Comparison of ENCODE assay signal across 37 cellular contexts in the genomic region with DNA sequence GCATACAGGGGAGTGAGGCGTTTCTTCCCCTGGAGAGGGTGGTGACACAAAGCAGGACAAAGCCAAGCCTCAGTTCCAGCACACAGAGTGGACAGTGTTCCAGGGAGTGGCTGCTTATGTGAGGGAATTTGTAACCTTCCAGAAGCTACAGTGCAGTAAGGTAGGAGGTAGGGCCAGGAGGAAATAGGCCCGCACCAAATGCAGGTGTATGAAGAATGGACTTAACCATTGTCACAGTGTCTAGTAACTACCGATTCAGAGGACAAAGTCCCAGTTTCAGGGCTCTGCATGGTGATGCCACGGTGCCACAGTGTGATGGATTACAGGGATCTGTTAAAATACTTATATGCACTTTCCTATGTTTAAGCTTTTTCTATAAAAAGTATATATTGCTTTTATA.
"Had no signal": no experiment of that assay in that cellular context is flagged by ENCODE, and none has a peak within 500 bp of the region (broad histone marks: within the 10 kb centered on the region; RNA-seq: fewer than 3 reads in every experiment).

No MANE protein-coding gene starts in this region.

- H3K27me3 Mint-ChIP-seq: activated B cell treated with CpG ODN at 0.5 μM for 24 hours; activated CD4-positive, alpha-beta memory T cell treated with anti-CD3 and anti-CD28 coated beads for 36 hours; activated CD4-positive, alpha-beta T cell treated with anti-CD3 and anti-CD28 coated beads, Interleukin-2, amount 10 ng/mL, durations not matched to agents 24 days and 14 days; activated CD8-positive, alpha-beta T cell treated with anti-CD3 and anti-CD28 coated beads for 36 hours; activated naive CD8-positive, alpha-beta T cell treated with anti-CD3 and anti-CD28 coated beads for 36 hours; activated T-helper 17 cell treated with anti-CD3 and anti-CD28 coated beads, Interleukin-2, amount 50 U/mL, for 72 hours had no signal

- H3K4me3 ChIP-seq: adrenal gland, body of pancreas, breast epithelium had no signal

- H3K9me3 Mint-ChIP-seq: activated B cell treated with CpG ODN at 0.5 μM for 24 hours; activated CD4-positive, alpha-beta memory T cell treated with anti-CD3 and anti-CD28 coated beads for 36 hours; activated CD4-positive, alpha-beta T cell treated with anti-CD3 and anti-CD28 coated beads, Interleukin-2, amount 10 ng/mL, durations not matched to agents 24 days and 14 days; activated CD8-positive, alpha-beta T cell treated with anti-CD3 and anti-CD28 coated beads for 36 hours; activated naive CD4-positive, alpha-beta T cell treated with anti-CD3 and anti-CD28 coated beads for 36 hours; activated naive CD4-positive, alpha-beta T cell treated with anti-CD3 and anti-CD28 coated beads, Interleukin-2, amount 50 U/mL, for 72 hours; activated naive CD8-positive, alpha-beta T cell treated with anti-CD3 and anti-CD28 coated beads for 36 hours; activated T-cell treated with anti-CD3 and anti-CD28 coated beads, Interleukin-2, amount 50 U/mL, for 4 hours; activated T-cell treated with anti-CD3 and anti-CD28 coated beads, Interleukin-2, amount 50 U/mL, for 72 hours; activated T-helper 1 cell treated with anti-CD3 and anti-CD28 coated beads, Interleukin-12 subunit alpha, Interleukin-12 subunit beta, Interleukin-2, Interleukin-4 antibody, amounts not matched to agents 30 ng/mL and 10 ng/mL and 1 ng/mL, durations not matched to agents 14 hours and 24 hours and 36 hours; activated T-helper 17 cell treated with anti-CD3 and anti-CD28 coated beads, Interleukin-2, amount 50 U/mL, for 72 hours; T-helper 1 cell treated with Interleukin-12 subunit alpha and Interleukin-12 subunit beta and Interleukin-4 antibody, amounts not matched to agents 30 μg/mL and 1 μg/mL, for 36 hours; T-helper 2 cell treated with Interferon-gamma antibody and Interleukin-4, amounts not matched to agents 5 μg/mL and 100 μg/mL, for 36 hours had no signal

- H3K27me3 ChIP-seq: adrenal gland, body of pancreas, brain microvascular endothelial cell, breast epithelium had no signal

- H3K36me3 ChIP-seq: adrenal gland, brain microvascular endothelial cell, breast epithelium had no signal

- H3K36me3 Mint-ChIP-seq: activated CD4-positive, alpha-beta memory T cell treated with anti-CD3 and anti-CD28 coated beads for 36 hours; activated naive CD4-positive, alpha-beta T cell treated with anti-CD3 and anti-CD28 coated beads, Interleukin-2, amount 50 U/mL, for 72 hours; activated naive CD8-positive, alpha-beta T cell treated with anti-CD3 and anti-CD28 coated beads for 36 hours had no signal

- H3K9me3 ChIP-seq: adrenal gland, body of pancreas, breast epithelium had no signal

- DNase-seq: activated B cell treated with CpG ODN at 0.5 μM for 24 hours; activated CD4-positive, alpha-beta memory T cell treated with anti-CD3 and anti-CD28 coated beads for 36 hours; activated CD4-positive, alpha-beta T cell treated with anti-CD3 and anti-CD28 coated beads for 4 hours; activated CD4-positive, alpha-beta T cell treated with anti-CD3 and anti-CD28 coated beads, Interleukin-2, amount 10 ng/mL, durations not matched to agents 24 days and 14 days; activated CD4-positive, alpha-beta T cell treated with anti-CD3 and anti-CD28 coated beads, Interleukin-2, amount 50 U/mL, for 1 hour; activated CD4-positive, alpha-beta T cell treated with anti-CD3 and anti-CD28 coated beads, Interleukin-2, amount 50 U/mL, for 4 hours; activated CD4-positive, CD25-positive, alpha-beta regulatory T cell treated with anti-CD3 and anti-CD28 coated beads, Interleukin-2, amount 50 U/mL, for 72 hours; activated CD8-positive, alpha-beta memory T cell treated with anti-CD3 and anti-CD28 coated beads, Interleukin-2, amount 50 U/mL, for 4 hours; activated CD8-positive, alpha-beta T cell treated with anti-CD3 and anti-CD28 coated beads for 36 hours; activated effector memory CD4-positive, alpha-beta T cell treated with anti-CD3 and anti-CD28 coated beads, Interleukin-2, amount 50 U/mL, for 16 hours; activated gamma-delta T cell treated with Interleukin-2 at 50 U/mL for 16 hours; activated naive CD4-positive, alpha-beta T cell; activated naive CD4-positive, alpha-beta T cell treated with anti-CD3 and anti-CD28 coated beads for 36 hours; activated naive CD4-positive, alpha-beta T cell treated with anti-CD3 and anti-CD28 coated beads, Interleukin-2, amount 50 U/mL, for 16 hours; activated naive CD8-positive, alpha-beta T cell treated with anti-CD3 and anti-CD28 coated beads for 36 hours; activated T-cell treated with anti-CD3 and anti-CD28 coated beads for 4 hours; activated T-cell treated with anti-CD3 and anti-CD28 coated beads, Interleukin-2, amount 50 U/mL, for 1 hour; activated T-cell treated with anti-CD3 and anti-CD28 coated beads, Interleukin-2, amount 50 U/mL, for 4 hours; activated T-cell treated with anti-CD3 and anti-CD28 coated beads, Interleukin-2, amount 50 U/mL, for 72 hours; adrenal gland; amniotic stem cell; aorta; body of pancreas; brain microvascular endothelial cell; central memory CD4-positive, alpha-beta T cell; T-helper 1 cell; T-helper 2 cell; T-helper 9 cell had no signal

- FAIRE-seq: astrocyte, TTC549 had no signal

- H3K4me1 Mint-ChIP-seq: activated B cell treated with CpG ODN at 0.5 μM for 24 hours; activated CD4-positive, alpha-beta T cell treated with anti-CD3 and anti-CD28 coated beads, Interleukin-2, amount 10 ng/mL, durations not matched to agents 24 days and 14 days; activated T-helper 17 cell treated with anti-CD3 and anti-CD28 coated beads, Interleukin-2, amount 50 U/mL, for 72 hours had no signal

- H3K4me3 Mint-ChIP-seq: activated B cell treated with CpG ODN at 0.5 μM for 24 hours; activated CD4-positive, alpha-beta memory T cell treated with anti-CD3 and anti-CD28 coated beads for 36 hours; activated CD4-positive, alpha-beta T cell treated with anti-CD3 and anti-CD28 coated beads, Interleukin-2, amount 10 ng/mL, durations not matched to agents 24 days and 14 days; activated CD8-positive, alpha-beta T cell treated with anti-CD3 and anti-CD28 coated beads for 36 hours; activated naive CD4-positive, alpha-beta T cell treated with anti-CD3 and anti-CD28 coated beads for 36 hours; activated naive CD8-positive, alpha-beta T cell treated with anti-CD3 and anti-CD28 coated beads for 36 hours; activated T-cell treated with anti-CD3 and anti-CD28 coated beads, Interleukin-2, amount 50 U/mL, for 4 hours; activated T-cell treated with anti-CD3 and anti-CD28 coated beads, Interleukin-2, amount 50 U/mL, for 72 hours; activated T-helper 1 cell treated with anti-CD3 and anti-CD28 coated beads, Interleukin-12 subunit alpha, Interleukin-12 subunit beta, Interleukin-2, Interleukin-4 antibody, amounts not matched to agents 30 ng/mL and 10 ng/mL and 1 ng/mL, durations not matched to agents 14 hours and 24 hours and 36 hours; activated T-helper 17 cell treated with anti-CD3 and anti-CD28 coated beads, Interleukin-2, amount 50 U/mL, for 72 hours; T-helper 1 cell treated with Interleukin-12 subunit alpha and Interleukin-12 subunit beta and Interleukin-4 antibody, amounts not matched to agents 30 μg/mL and 1 μg/mL, for 36 hours; T-helper 2 cell treated with Interferon-gamma antibody and Interleukin-4, amounts not matched to agents 5 μg/mL and 100 μg/mL, for 36 hours had no signal

- ATAC-seq: activated CD8-positive, alpha-beta T cell treated with anti-CD3 and anti-CD28 coated beads for 36 hours; activated naive CD4-positive, alpha-beta T cell treated with anti-CD3 and anti-CD28 coated beads, Interleukin-2, amount 50 U/mL, for 72 hours; activated T-cell treated with anti-CD3 and anti-CD28 coated beads, Interleukin-2, amount 50 U/mL, for 4 hours; activated T-cell treated with anti-CD3 and anti-CD28 coated beads, Interleukin-2, amount 50 U/mL, for 72 hours; activated T-helper 17 cell treated with anti-CD3 and anti-CD28 coated beads, Interleukin-2, amount 50 U/mL, for 72 hours; body of pancreas had no signal

- H3K27ac ChIP-seq: adrenal gland, body of pancreas, brain microvascular endothelial cell, breast epithelium, VCaP had no signal

- H3K27ac Mint-ChIP-seq: activated B cell treated with CpG ODN at 0.5 μM for 24 hours; activated CD4-positive, alpha-beta memory T cell treated with anti-CD3 and anti-CD28 coated beads for 36 hours; activated CD4-positive, alpha-beta T cell treated with anti-CD3 and anti-CD28 coated beads, Interleukin-2, amount 10 ng/mL, durations not matched to agents 24 days and 14 days; activated CD8-positive, alpha-beta T cell treated with anti-CD3 and anti-CD28 coated beads for 36 hours; activated naive CD4-positive, alpha-beta T cell treated with anti-CD3 and anti-CD28 coated beads for 36 hours; activated naive CD4-positive, alpha-beta T cell treated with anti-CD3 and anti-CD28 coated beads, Interleukin-2, amount 50 U/mL, for 72 hours; activated naive CD8-positive, alpha-beta T cell treated with anti-CD3 and anti-CD28 coated beads for 36 hours; activated T-cell treated with anti-CD3 and anti-CD28 coated beads, Interleukin-2, amount 50 U/mL, for 72 hours; activated T-helper 1 cell treated with anti-CD3 and anti-CD28 coated beads, Interleukin-12 subunit alpha, Interleukin-12 subunit beta, Interleukin-2, Interleukin-4 antibody, amounts not matched to agents 30 ng/mL and 10 ng/mL and 1 ng/mL, durations not matched to agents 14 hours and 24 hours and 36 hours; activated T-helper 17 cell treated with anti-CD3 and anti-CD28 coated beads, Interleukin-2, amount 50 U/mL, for 72 hours; T-helper 1 cell treated with Interleukin-12 subunit alpha and Interleukin-12 subunit beta and Interleukin-4 antibody, amounts not matched to agents 30 μg/mL and 1 μg/mL, for 36 hours; T-helper 2 cell treated with Interferon-gamma antibody and Interleukin-4, amounts not matched to agents 5 μg/mL and 100 μg/mL, for 36 hours had no signal

- H3K4me1 ChIP-seq: adrenal gland, body of pancreas, breast epithelium had no signal
